In genomic region chr7:138835087-138835486, GRCh38 we compare ENCODE assay signal across 1 cellular context.
TF ChIP-seq lines count a peak whose summit lies in the region.

No MANE protein-coding gene starts in this region.

TF ChIP-seq in HCT116, 20 proteins besides CTCF, POLR2A, EP300 and RAD21 (continued from another document):
- TF ChIP-seq ZBTB33 (IDR thresholded peaks at IDR 0.05; ENCODE audit: extremely low read depth, insufficient replicate concordance, low read length): no peak
